ENCODE assay signal across 33 cellular contexts in the genomic region with DNA sequence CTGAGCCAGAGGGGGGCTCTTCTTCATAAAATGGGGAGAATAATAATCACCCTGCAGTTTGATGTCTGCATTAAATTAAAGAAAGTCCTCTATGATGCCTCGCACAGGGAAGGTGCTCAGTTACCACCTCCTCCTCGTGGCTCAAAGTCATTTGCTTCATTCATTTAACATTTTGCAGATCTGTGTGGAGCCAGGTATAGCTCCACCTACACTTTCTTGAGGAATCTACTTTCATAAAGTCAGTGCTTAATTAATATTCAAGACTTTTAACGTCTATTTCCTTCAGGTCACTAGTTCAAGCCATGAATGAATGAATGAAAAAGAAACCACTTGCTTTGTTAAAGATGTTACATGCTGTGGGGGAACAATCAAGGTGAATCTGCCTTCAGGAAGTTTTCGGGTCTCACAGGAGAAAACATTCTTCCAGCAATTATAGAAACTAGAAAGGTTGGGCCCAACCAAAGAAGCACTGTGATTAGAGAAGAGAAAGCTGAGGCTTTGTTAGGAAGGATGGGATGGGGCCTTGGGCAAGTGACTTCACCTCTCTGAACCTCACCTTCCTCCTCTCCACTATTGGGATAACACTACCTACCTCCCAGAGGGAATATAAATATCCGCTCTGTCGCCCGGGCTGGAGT.
"Had no signal": no experiment of that assay in that cellular context is flagged by ENCODE, and none has a peak within 500 bp of the region (broad histone marks: within the 10 kb centered on the region; RNA-seq: fewer than 3 reads in every experiment).

No MANE protein-coding gene starts in this region.

- H3K9me3 ChIP-seq: ascending aorta, breast epithelium, colonic mucosa, esophagus muscularis mucosa, gastrocnemius medialis, heart right ventricle had no signal

- H3K27me3 ChIP-seq: ascending aorta, breast epithelium, cardiac muscle cell, colonic mucosa, esophagus muscularis mucosa, foreskin keratinocyte, gastrocnemius medialis, heart right ventricle had no signal

- H3K36me3 ChIP-seq: ascending aorta, breast epithelium, cardiac muscle cell, colonic mucosa, esophagus muscularis mucosa, gastrocnemius medialis, heart right ventricle, WERI-Rb-1 had no signal

- H3K27ac ChIP-seq: ascending aorta, breast epithelium, cardiac muscle cell, colonic mucosa, esophagus muscularis mucosa, foreskin keratinocyte, gastrocnemius medialis, heart right ventricle, WERI-Rb-1 had no signal

- H3K4me1 Mint-ChIP-seq: activated CD4-positive, alpha-beta memory T cell treated with anti-CD3 and anti-CD28 coated beads, Interleukin-2, amount 10 ng/mL, durations not matched to agents 7 days and 5 days; activated CD4-positive, alpha-beta T cell treated with anti-CD3 and anti-CD28 coated beads, Interleukin-2, amount 10 ng/mL, durations not matched to agents 7 days and 5 days; activated naive CD4-positive, alpha-beta T cell treated with anti-CD3 and anti-CD28 coated beads, Interleukin-2, amount 10 ng/mL, durations not matched to agents 7 days and 5 days; activated naive CD8-positive, alpha-beta T cell treated with anti-CD3 and anti-CD28 coated beads, Interleukin-2, amount 10 ng/mL, durations not matched to agents 7 days and 5 days; T-helper 17 cell had no signal

- H3K4me1 ChIP-seq: breast epithelium, colonic mucosa, foreskin keratinocyte had no signal

- H3K9me3 Mint-ChIP-seq: activated CD4-positive, alpha-beta memory T cell treated with anti-CD3 and anti-CD28 coated beads, Interleukin-2, amount 10 ng/mL, durations not matched to agents 7 days and 5 days; activated CD4-positive, alpha-beta T cell treated with anti-CD3 and anti-CD28 coated beads, Interleukin-2, amount 10 ng/mL, durations not matched to agents 7 days and 5 days; activated naive CD4-positive, alpha-beta T cell treated with anti-CD3 and anti-CD28 coated beads, Interleukin-2, amount 10 ng/mL, durations not matched to agents 7 days and 5 days; activated naive CD4-positive, alpha-beta T cell treated with anti-CD3 and anti-CD28 coated beads, Interleukin-2, amount 50 U/mL, for 72 hours; activated naive CD8-positive, alpha-beta T cell treated with anti-CD3 and anti-CD28 coated beads, Interleukin-2, amount 10 ng/mL, durations not matched to agents 7 days and 5 days; activated T-cell treated with anti-CD3 and anti-CD28 coated beads, Interleukin-2, amount 50 U/mL, for 24 hours; activated T-cell treated with anti-CD3 and anti-CD28 coated beads, Interleukin-2, amount 50 U/mL, for 72 hours; brain; endodermal cell; T-helper 2 cell treated with Interferon-gamma antibody and Interleukin-4, amounts not matched to agents 5 μg/mL and 100 μg/mL, for 36 hours had no signal

- H3K27me3 Mint-ChIP-seq: activated CD4-positive, alpha-beta memory T cell treated with anti-CD3 and anti-CD28 coated beads, Interleukin-2, amount 10 ng/mL, durations not matched to agents 7 days and 5 days; activated CD4-positive, alpha-beta T cell treated with anti-CD3 and anti-CD28 coated beads, Interleukin-2, amount 10 ng/mL, durations not matched to agents 7 days and 5 days had no signal

- H3K4me3 ChIP-seq: ascending aorta, breast epithelium, cardiac muscle cell, colonic mucosa, esophagus muscularis mucosa, gastrocnemius medialis, heart right ventricle had no signal

- DNase-seq: activated CD4-positive, alpha-beta memory T cell treated with anti-CD3 and anti-CD28 coated beads, Interleukin-2, amount 10 ng/mL, durations not matched to agents 7 days and 5 days; activated CD4-positive, alpha-beta T cell treated with anti-CD3 and anti-CD28 coated beads for 4 hours; activated CD4-positive, alpha-beta T cell treated with anti-CD3 and anti-CD28 coated beads, Interleukin-2, amount 10 ng/mL, durations not matched to agents 7 days and 5 days; activated CD4-positive, alpha-beta T cell treated with anti-CD3 and anti-CD28 coated beads, Interleukin-2, amount 50 U/mL, for 4 hours; activated CD4-positive, CD25-positive, alpha-beta regulatory T cell; activated CD4-positive, CD25-positive, alpha-beta regulatory T cell treated with anti-CD3 and anti-CD28 coated beads, Interleukin-2, amount 50 U/mL, for 72 hours; activated CD8-positive, alpha-beta memory T cell treated with anti-CD3 and anti-CD28 coated beads, Interleukin-2, amount 50 U/mL, for 48 hours; activated gamma-delta T cell; activated naive CD4-positive, alpha-beta T cell; activated naive CD4-positive, alpha-beta T cell treated with anti-CD3 and anti-CD28 coated beads, Interleukin-2, amount 10 ng/mL, durations not matched to agents 7 days and 5 days; activated naive CD8-positive, alpha-beta T cell treated with anti-CD3 and anti-CD28 coated beads, Interleukin-2, amount 10 ng/mL, durations not matched to agents 7 days and 5 days; activated T-cell treated with anti-CD3 and anti-CD28 coated beads for 4 hours; activated T-cell treated with anti-CD3 and anti-CD28 coated beads, Interleukin-2, amount 50 U/mL, for 24 hours; activated T-cell treated with anti-CD3 and anti-CD28 coated beads, Interleukin-2, amount 50 U/mL, for 72 hours; central memory CD4-positive, alpha-beta T cell; cerebellar nuclear complex; colonic mucosa; effector memory CD4-positive, alpha-beta T cell; endodermal cell; foreskin keratinocyte; gastrocnemius medialis; heart right ventricle; T-helper 1 cell; T-helper 17 cell; T1000; WERI-Rb-1 had no signal

- H3K36me3 Mint-ChIP-seq: activated naive CD4-positive, alpha-beta T cell treated with anti-CD3 and anti-CD28 coated beads, Interleukin-2, amount 10 ng/mL, durations not matched to agents 7 days and 5 days; activated naive CD4-positive, alpha-beta T cell treated with anti-CD3 and anti-CD28 coated beads, Interleukin-2, amount 50 U/mL, for 72 hours; activated naive CD8-positive, alpha-beta T cell treated with anti-CD3 and anti-CD28 coated beads, Interleukin-2, amount 10 ng/mL, durations not matched to agents 7 days and 5 days; brain had no signal

- H3K4me3 Mint-ChIP-seq: activated CD4-positive, alpha-beta memory T cell treated with anti-CD3 and anti-CD28 coated beads, Interleukin-2, amount 10 ng/mL, durations not matched to agents 7 days and 5 days; activated CD4-positive, alpha-beta T cell treated with anti-CD3 and anti-CD28 coated beads, Interleukin-2, amount 10 ng/mL, durations not matched to agents 7 days and 5 days; activated naive CD4-positive, alpha-beta T cell treated with anti-CD3 and anti-CD28 coated beads, Interleukin-2, amount 10 ng/mL, durations not matched to agents 7 days and 5 days; activated naive CD8-positive, alpha-beta T cell treated with anti-CD3 and anti-CD28 coated beads, Interleukin-2, amount 10 ng/mL, durations not matched to agents 7 days and 5 days; activated T-cell treated with anti-CD3 and anti-CD28 coated beads, Interleukin-2, amount 50 U/mL, for 24 hours; activated T-cell treated with anti-CD3 and anti-CD28 coated beads, Interleukin-2, amount 50 U/mL, for 72 hours; brain; endodermal cell; T-helper 17 cell; T-helper 2 cell treated with Interferon-gamma antibody and Interleukin-4, amounts not matched to agents 5 μg/mL and 100 μg/mL, for 36 hours had no signal

- H3K27ac Mint-ChIP-seq: activated CD4-positive, alpha-beta memory T cell treated with anti-CD3 and anti-CD28 coated beads, Interleukin-2, amount 10 ng/mL, durations not matched to agents 7 days and 5 days; activated CD4-positive, alpha-beta T cell treated with anti-CD3 and anti-CD28 coated beads, Interleukin-2, amount 10 ng/mL, durations not matched to agents 7 days and 5 days; activated naive CD4-positive, alpha-beta T cell treated with anti-CD3 and anti-CD28 coated beads, Interleukin-2, amount 10 ng/mL, durations not matched to agents 7 days and 5 days; activated naive CD4-positive, alpha-beta T cell treated with anti-CD3 and anti-CD28 coated beads, Interleukin-2, amount 50 U/mL, for 72 hours; activated naive CD8-positive, alpha-beta T cell treated with anti-CD3 and anti-CD28 coated beads, Interleukin-2, amount 10 ng/mL, durations not matched to agents 7 days and 5 days; activated T-cell treated with anti-CD3 and anti-CD28 coated beads, Interleukin-2, amount 50 U/mL, for 24 hours; activated T-cell treated with anti-CD3 and anti-CD28 coated beads, Interleukin-2, amount 50 U/mL, for 72 hours; endodermal cell; T-helper 17 cell; T-helper 2 cell treated with Interferon-gamma antibody and Interleukin-4, amounts not matched to agents 5 μg/mL and 100 μg/mL, for 36 hours had no signal

- ATAC-seq: activated naive CD4-positive, alpha-beta T cell treated with anti-CD3 and anti-CD28 coated beads, Interleukin-2, amount 50 U/mL, for 72 hours; activated T-cell treated with anti-CD3 and anti-CD28 coated beads, Interleukin-2, amount 50 U/mL, for 72 hours; foreskin keratinocyte; gastrocnemius medialis; heart right ventricle; T-helper 17 cell had no signal
